8 cellular contexts compared by ENCODE assay signal in genomic region chr22:24402460-24403192, GRCh38. TPM values are rescaled to one million over a fixed set of nuclear protein-coding genes. Genes with fewer than 3 reads are reported as not detected.
DNase-seq lines count a peak whose midpoint lies in the region; TF ChIP-seq lines count a peak whose summit lies in the region.

No MANE protein-coding gene starts in this region.

- no peak overlapping the region for H3K4me3 ChIP-seq in endodermal cell (ENCODE audit: low read length)
- H3K4me3 ChIP-seq in muscle layer of duodenum (ENCODE audit: low read depth in 1 of 2, low read length in 2 of 2), result peak overlapping the region in 1 of 2 donors; percentile 23

- H3K27ac Mint-ChIP-seq in HFFc6 (peak overlapping the region; percentile 76), endodermal cell (peak overlapping the region; percentile 63)

- peaks cover 63% of the 10 kb centered on the region for H3K36me3 ChIP-seq in endodermal cell (ENCODE audit: control insufficient read depth, insufficient read depth, low read length)
- peaks cover 7 to 19% of the 10 kb centered on the region in 2 donors for H3K36me3 ChIP-seq in muscle layer of duodenum (ENCODE audit: control insufficient read depth in 1 of 2, insufficient read depth in 2 of 2, low read length in 2 of 2)

- H3K27ac ChIP-seq in RWPE1, result peak overlapping the region; percentile 26
- no peak overlapping the region for H3K27ac ChIP-seq in endodermal cell (ENCODE audit: low read depth, low read length)
- peak overlapping the region; percentile 52 for H3K27ac ChIP-seq in muscle layer of duodenum (ENCODE audit: low read length)

- WGBS in endodermal cell (ENCODE audit: insufficient coverage in 1 of 2, insufficient read length in 1 of 2), 2 experiments, result 88 to 93% methylated on average over 3 of the region's 3 CpGs

- CTCF ChIA-PET in RWPE1 (lab: Yijun Ruan, JAX), result no interaction called here

- no peak for TF ChIP-seq CTCF in HFFc6 (IDR thresholded peaks at IDR 0.05)
- no peak for TF ChIP-seq CTCF in RWPE1 (conservative IDR thresholded peaks at IDR 0.05; ENCODE audit: low read depth)
- TF ChIP-seq CTCF in endodermal cell (conservative IDR thresholded peaks at IDR 0.05), result no peak

- H3K4me1 ChIP-seq in endodermal cell (ENCODE audit: control insufficient read depth, insufficient read depth, low read length) (peaks cover 2% of the 10 kb centered on the region), muscle layer of duodenum (ENCODE audit: control insufficient read depth in 1 of 2, insufficient read depth in 2 of 2, low read length in 2 of 2) (peaks cover 24 to 29% of the 10 kb centered on the region in 2 donors)

- H3K36me3 Mint-ChIP-seq in HFFc6 (ENCODE audit: low read depth) (peaks cover 43% of the 10 kb centered on the region), endodermal cell (ENCODE audit: low read depth) (peaks cover 48% of the 10 kb centered on the region)

- H3K4me3 Mint-ChIP-seq in HFFc6 (peak overlapping the region; percentile 76), endodermal cell (no peak overlapping the region)

- H3K9ac ChIP-seq in endodermal cell (ENCODE audit: extremely low read depth, low read length, poor library complexity, severe bottlenecking), result no peak overlapping the region

- peaks cover 67% of the 10 kb centered on the region for H3K4me1 Mint-ChIP-seq in HFFc6 (ENCODE audit: low read depth)
- H3K4me1 Mint-ChIP-seq in endodermal cell, result peaks cover 15% of the 10 kb centered on the region

- H3K27me3 Mint-ChIP-seq in HFFc6 (ENCODE audit: insufficient read depth), result peaks cover 4% of the 10 kb centered on the region
- no peaks in the 10 kb centered on the region for H3K27me3 Mint-ChIP-seq in endodermal cell (ENCODE audit: insufficient read depth)

- DNase-seq in COLO668 (lab: John Stamatoyannopoulos, UW; ENCODE audit: unreplicated experiment) (peak; percentile 46), HFFc6 (peak; percentile 92), RWPE1 (ENCODE audit: low spot score) (peak; percentile 67), endodermal cell (no peak), NCI-H2171 treated with DMSO at 0.1 percent for 48 hours (lab: John Stamatoyannopoulos, UW) (no peak)
- DNase-seq in NK-92 treated with Interleukin-12 subunit alpha and Interleukin-12 subunit beta, amount 100 ng/mL, for 24 hours (lab: John Stamatoyannopoulos, UW), result no peak
- DNase-seq in activated CD4-positive, alpha-beta T cell treated with anti-CD3 and anti-CD28 coated beads for 1 hour, result no peak

- H3K27me3 ChIP-seq in endodermal cell (ENCODE audit: control insufficient read depth, insufficient read depth, low read length, poor library complexity, severe bottlenecking) (no peaks in the 10 kb centered on the region), muscle layer of duodenum (ENCODE audit: low read depth, low read length) (no peaks in the 10 kb centered on the region)

- H3K9me3 ChIP-seq in endodermal cell (ENCODE audit: control insufficient read depth, low read length), result no peaks in the 10 kb centered on the region
- H3K9me3 ChIP-seq in muscle layer of duodenum (ENCODE audit: control insufficient read depth in 1 of 2, low read length in 2 of 2), result no peaks in the 10 kb centered on the region

- H3K9me3 Mint-ChIP-seq in HFFc6, result no peaks in the 10 kb centered on the region
- H3K9me3 Mint-ChIP-seq in endodermal cell, result no peaks in the 10 kb centered on the region

- POLR2A ChIA-PET in RWPE1 (lab: Yijun Ruan, JAX; ENCODE audit: low non-redundant PET), result no interaction called here

RNA-seq across cellular contexts. Expression of gene ADORA2A, which starts 24.8 kb away (rescaled TPM):
- total RNA-seq in HFFc6 (2021; fragmentation: NEBNext Ultra II Directional; extraction: Animal tissue kit (Norgen Biotek cat#: 25700)), result 1 to 10 TPM; 1.1 to 2.9 (median 1.4) TPM
- 1 to 10 TPM; 4.1 to 4.7 TPM for total RNA-seq in endodermal cell
- 4.2 TPM for polyA plus RNA-seq in endodermal cell (2013, experiment 1 of 2)
- 4.4 TPM for polyA plus RNA-seq in endodermal cell (2013, experiment 2 of 2)

Comparison
In these comparisons a context has a peak if more than half of its experiments do, and no peak if none do; other contexts are left out.
1. DNase-seq: peak in COLO668 (single experiment), HFFc6 (single experiment) and RWPE1 (single experiment); none in endodermal cell (single experiment), NK-92 treated with Interleukin-12 subunit alpha and Interleukin-12 subunit beta, amount 100 ng/mL, for 24 hours (single experiment), NCI-H2171 treated with DMSO at 0.1 percent for 48 hours (single experiment) and activated CD4-positive, alpha-beta T cell treated with anti-CD3 and anti-CD28 coated beads for 1 hour (single experiment).